In genomic region chr3:132641837-132642538, GRCh38 we compare ENCODE assay signal across 8 cellular contexts. TPM values are rescaled to one million over a fixed set of nuclear protein-coding genes. Genes with fewer than 3 reads are reported as not detected.
A peak's percentile ranks its signal among the peaks of the same experiment; 100 is the strongest.
DNase-seq lines count a peak whose midpoint lies in the region; ATAC-seq and TF ChIP-seq lines count a peak whose summit lies in the region.

No MANE protein-coding gene starts in this region.

- H3K4me1 ChIP-seq in left lung: no peaks in the 10 kb centered on the region

- TF ChIP-seq POLR2A in GM18505 (IDR thresholded peaks at IDR 0.05; ENCODE audit: borderline replicate concordance, extremely low read depth, insufficient read depth, insufficient read length): no peak

- DNase-seq in Caki2 (ENCODE audit: low read depth) (peak; percentile 29), NCI-H82 treated with DMSO at 0.1 percent for 48 hours (lab: John Stamatoyannopoulos, UW; ENCODE audit: unreplicated experiment) (peak; percentile 53), left lung (no peak), middle frontal gyrus (ENCODE audit: extremely low spot score, low spot score) (no peak)
- peak; percentile 28 for DNase-seq in central memory CD4-positive, alpha-beta T cell

- H3K36me3 ChIP-seq in left lung: peaks cover 0 to 22% of the 10 kb centered on the region in 2 donors

- H3K9me3 ChIP-seq in left lung: no peaks in the 10 kb centered on the region

- peak; percentile 59 for ATAC-seq in HG02885 (IDR thresholded peaks at IDR 0.05; ENCODE audit: poor library complexity, unreplicated experiment)
- ATAC-seq in left lung: peak; percentile 82
- ATAC-seq in GM18505 (IDR thresholded peaks at IDR 0.05; ENCODE audit: unreplicated experiment): no peak
- no peak for ATAC-seq in HG03135 (IDR thresholded peaks at IDR 0.05; ENCODE audit: unreplicated experiment)

- TF ChIP-seq CTCF in left lung (IDR thresholded peaks at IDR 0.05): peak; percentile 72 to 81

- intact Hi-C loops in left lung (cut with DNase I): no loop called here

- no peak overlapping the region for H3K27ac ChIP-seq in left lung

- no peak overlapping the region for H3K4me3 ChIP-seq in left lung

- in situ Hi-C loops in Caki2 (cut with HindIII; ENCODE audit: low pct_unique_long_range_greater_than_20kb, low sequenced_read_pairs): no loop called here

- no peaks in the 10 kb centered on the region for H3K27me3 ChIP-seq in left lung

RNA-seq across cellular contexts. Expression of gene ACAD11, which starts 17.6 kb away (rescaled TPM):
- 6.0 and 9.9 TPM in 2 replicates for total RNA-seq in Caki2 (2014; rRNA removed; shearing (Covaris generic); ENCODE audit: low replicate concordance)
- total RNA-seq in left lung: 10 to 100 TPM; 12.6 to 12.9 TPM

RNA-seq across cellular contexts. Expression of gene UBA5, which starts 18.1 kb away (rescaled TPM):
- 10.4 and 34.0 TPM in 2 replicates for total RNA-seq in Caki2 (2014; rRNA removed; shearing (Covaris generic); ENCODE audit: low replicate concordance)
- 10 to 100 TPM; 34.1 to 41.5 TPM for total RNA-seq in left lung

RNA-seq across cellular contexts. Expression of gene ACKR4, which starts 44.9 kb away (rescaled TPM):
- total RNA-seq in Caki2 (2014; rRNA removed; shearing (Covaris generic); ENCODE audit: low replicate concordance): not detected in 2 replicates
- total RNA-seq in left lung: 1 to 10 TPM; 4.8 to 6.9 TPM

Comparison
In these comparisons a context has a peak if more than half of its experiments do, and no peak if none do; other contexts are left out.
1. DNase-seq: peak in Caki2 (single experiment), NCI-H82 treated with DMSO at 0.1 percent for 48 hours (single experiment) and central memory CD4-positive, alpha-beta T cell (single experiment); none in left lung (0 of 2) and middle frontal gyrus (single experiment).
2. ATAC-seq: peak in HG02885 (single experiment) and left lung (single experiment); none in GM18505 (single experiment) and HG03135 (single experiment).